Comparison of ENCODE assay signal across 1 cellular context in genomic region chr14:100144996-100145646, GRCh38.
TF ChIP-seq lines count a peak whose summit lies in the region.

No MANE protein-coding gene starts in this region.

TF ChIP-seq in HepG2, 621 proteins besides CTCF, POLR2A, EP300 and RAD21 (continued from another document):
- TF ChIP-seq MTERF4 (CRISPR knock-in tag; IDR thresholded peaks at IDR 0.05) = peak; percentile 92
- no peak for TF ChIP-seq HNRNPH1 (optimal IDR thresholded peaks at IDR 0.05; ENCODE audit: low read depth, low read length)
- peak; percentile 67 for TF ChIP-seq ARID4A (CRISPR knock-in tag; IDR thresholded peaks at IDR 0.05; ENCODE audit: borderline replicate concordance)
- TF ChIP-seq THAP9 (CRISPR knock-in tag; IDR thresholded peaks at IDR 0.05; ENCODE audit: borderline replicate concordance) = peak; percentile 64; the same call in 1 of the 2 replicates
- TF ChIP-seq KDM2A (CRISPR knock-in tag; IDR thresholded peaks at IDR 0.05; ENCODE audit: borderline replicate concordance, low read depth) = peak; percentile 90
